ENCODE assay signal across 9 cellular contexts in genomic region chr12:21169878-21170472, GRCh38. TPM values are rescaled to one million over a fixed set of nuclear protein-coding genes. Genes with fewer than 3 reads are reported as not detected.
DNase-seq lines count a peak whose midpoint lies in the region; ATAC-seq and TF ChIP-seq lines count a peak whose summit lies in the region.
"Had no signal": no experiment of that assay in that cellular context is flagged by ENCODE, and none has a peak within 500 bp of the region (broad histone marks: within the 10 kb centered on the region; RNA-seq: fewer than 3 reads in every experiment).

No MANE protein-coding gene starts in this region.

- peak; percentile 91 to 98 for TF ChIP-seq CTCF in GM23338 (conservative IDR thresholded peaks at IDR 0.05; ENCODE audit: low read depth in 2 of 2)
- TF ChIP-seq CTCF in epithelial cell of proximal tubule (conservative IDR thresholded peaks at IDR 0.05; ENCODE audit: low read depth, low read length): peak; percentile 86
- peak in 3 of 4 experiments; percentile 36 to 49 (median 39) for TF ChIP-seq CTCF in prostate gland (IDR thresholded peaks at IDR 0.05)

- no peaks in the 10 kb centered on the region for H3K27me3 Mint-ChIP-seq in GM23338 (ENCODE audit: insufficient read depth, low read depth, poor library complexity)

- H3K4me1 Mint-ChIP-seq in GM23338: peaks cover 13% of the 10 kb centered on the region

- H3K27ac ChIP-seq in GM23338 (ENCODE audit: low read depth) (no peak overlapping the region), prostate gland (no peak overlapping the region)

- no peaks in the 10 kb centered on the region for H3K9me3 Mint-ChIP-seq in GM23338

- no peak for TF ChIP-seq POLR2A in prostate gland (IDR thresholded peaks at IDR 0.05)

- no peak overlapping the region for H3K4me3 ChIP-seq in GM23338
- H3K4me3 ChIP-seq in epithelial cell of proximal tubule (ENCODE audit: low read depth, low read length): no peak overlapping the region
- no peak overlapping the region for H3K4me3 ChIP-seq in prostate gland

- H3K79me2 ChIP-seq in GM23338 (replicated peaks; ENCODE audit: insufficient read depth): no peaks in the 10 kb centered on the region

- H3F3A ChIP-seq in GM23338 (replicated peaks; ENCODE audit: low read depth): no peaks in the 10 kb centered on the region

- no peaks in the 10 kb centered on the region for H3K36me3 Mint-ChIP-seq in GM23338 (ENCODE audit: low read depth)

- H3K36me3 ChIP-seq in GM23338 (ENCODE audit: insufficient read depth): no peaks in the 10 kb centered on the region
- H3K36me3 ChIP-seq in prostate gland: no peaks in the 10 kb centered on the region

- WGBS in prostate gland: 43% methylated on average over 3 of the region's 3 CpGs

- no peak overlapping the region for H3K4me2 ChIP-seq in GM23338

- no peaks in the 10 kb centered on the region for H3K9me3 ChIP-seq in prostate gland

- intact Hi-C loops in prostate gland (cut with DNase I): no loop called here

- DNase-seq in activated naive CD4-positive, alpha-beta T cell treated with Interleukin-2 at 50 U/mL for 16 hours: peak; percentile 24
- DNase-seq in activated naive CD4-positive, alpha-beta T cell treated with anti-CD3 and anti-CD28 coated beads, Interleukin-2, amount 50 U/mL, for 16 hours: no peak
- DNase-seq in GM23338 (ENCODE audit: low spot score) (peak; percentile 90), M059J (ENCODE audit: low read depth) (peak; percentile 19), SKM-1 treated with dmso at 0.1 percent for 144 hours (lab: John Stamatoyannopoulos, UW; ENCODE audit: unreplicated experiment) (peak; percentile 2), epithelial cell of proximal tubule (ENCODE audit: low read depth) (no peak), prostate gland (ENCODE audit: low spot score) (peak; percentile 12), medulla oblongata (ENCODE audit: extremely low spot score) (no peak)

- H3K4me3 Mint-ChIP-seq in GM23338: no peak overlapping the region

- H3K9me2 ChIP-seq in GM23338 (ENCODE audit: insufficient read depth): no peaks in the 10 kb centered on the region

- H3K4me1 ChIP-seq in GM23338 (ENCODE audit: insufficient read depth): peaks cover 5% of the 10 kb centered on the region; the same call in 1 of the 2 replicates
- no peaks in the 10 kb centered on the region for H3K4me1 ChIP-seq in prostate gland (replicated peaks)

- H2AFZ ChIP-seq in GM23338: no peak overlapping the region

- H3K27me3 ChIP-seq in GM23338 (ENCODE audit: insufficient read depth): no peaks in the 10 kb centered on the region
- H3K27me3 ChIP-seq in prostate gland (replicated peaks; ENCODE audit: insufficient read depth): no peaks in the 10 kb centered on the region

- peak; percentile 90 for ATAC-seq in GM23338

- H3K27ac Mint-ChIP-seq in GM23338: no peak overlapping the region

- H4K20me1 ChIP-seq in GM23338 (replicated peaks; ENCODE audit: insufficient read depth): no peaks in the 10 kb centered on the region

TF ChIP-seq in GM23338, 12 proteins besides CTCF, POLR2A, EP300 and RAD21 (continues in another document):
- TF ChIP-seq JUNB (IDR thresholded peaks at IDR 0.05; ENCODE audit: unreplicated experiment): no peak
- TF ChIP-seq, protein P1, sequence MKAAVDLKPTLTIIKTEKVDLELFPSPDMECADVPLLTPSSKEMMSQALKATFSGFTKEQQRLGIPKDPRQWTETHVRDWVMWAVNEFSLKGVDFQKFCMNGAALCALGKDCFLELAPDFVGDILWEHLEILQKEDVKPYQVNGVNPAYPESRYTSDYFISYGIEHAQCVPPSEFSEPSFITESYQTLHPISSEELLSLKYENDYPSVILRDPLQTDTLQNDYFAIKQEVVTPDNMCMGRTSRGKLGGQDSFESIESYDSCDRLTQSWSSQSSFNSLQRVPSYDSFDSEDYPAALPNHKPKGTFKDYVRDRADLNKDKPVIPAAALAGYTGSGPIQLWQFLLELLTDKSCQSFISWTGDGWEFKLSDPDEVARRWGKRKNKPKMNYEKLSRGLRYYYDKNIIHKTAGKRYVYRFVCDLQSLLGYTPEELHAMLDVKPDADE (IDR thresholded peaks at IDR 0.05): no peak
- TF ChIP-seq STAT1 (IDR thresholded peaks at IDR 0.05; ENCODE audit: unreplicated experiment): no peak
- TF ChIP-seq CREB1 (CRISPR knock-in tag; IDR thresholded peaks at IDR 0.05; ENCODE audit: low read depth): no peak
- no peak for TF ChIP-seq NANOG (IDR thresholded peaks at IDR 0.05; ENCODE audit: borderline replicate concordance)
- no peak for TF ChIP-seq EZH2phosphoT487 (IDR thresholded peaks at IDR 0.05; ENCODE audit: unreplicated experiment)
- no peak for TF ChIP-seq ZNF114 (CRISPR knock-in tag; IDR thresholded peaks at IDR 0.05)
- TF ChIP-seq ZNF331 (CRISPR knock-in tag; IDR thresholded peaks at IDR 0.05; ENCODE audit: low read depth): no peak
- TF ChIP-seq POLR2AphosphoS5 (IDR thresholded peaks at IDR 0.05; ENCODE audit: low read depth): no peak
- no peak for TF ChIP-seq EZH2 (IDR thresholded peaks at IDR 0.05; ENCODE audit: low read depth, unreplicated experiment)
- TF ChIP-seq ZNF462 (CRISPR knock-in tag; IDR thresholded peaks at IDR 0.05): no peak

RNA-seq across cellular contexts. Expression of gene SLCO1B1, which starts 39.0 kb away (rescaled TPM):
- total RNA-seq in GM23338 (2014; rRNA removed; shearing (Covaris generic)): 0.24 TPM in 1 of 2 replicates, not detected in the other
- polyA plus RNA-seq in GM23338 (2016; fragmentation: Nextera tagmentation; extraction: Ambion mirVana): 0.31 and 0.50 TPM in 2 replicates
- 0.12 and 0.27 TPM in 2 replicates for total RNA-seq in M059J (2014; rRNA removed; shearing (Covaris generic))
- total RNA-seq in epithelial cell of proximal tubule (not detected in 2 replicates), prostate gland (under 1 TPM in 1 of 2 donors, not detected in 1; 0.45 TPM)
- total RNA-seq: temporal lobe had no signal

Comparison
In these comparisons a context has a peak if more than half of its experiments do, and no peak if none do; other contexts are left out.
1. DNase-seq: peak in activated naive CD4-positive, alpha-beta T cell treated with Interleukin-2 at 50 U/mL for 16 hours (single experiment), GM23338 (single experiment), M059J (single experiment), SKM-1 treated with dmso at 0.1 percent for 144 hours (single experiment) and prostate gland (single experiment); none in activated naive CD4-positive, alpha-beta T cell treated with anti-CD3 and anti-CD28 coated beads, Interleukin-2, amount 50 U/mL, for 16 hours (single experiment), epithelial cell of proximal tubule (single experiment) and medulla oblongata (single experiment).
2. CTCF ChIP-seq: peak in every context shown above with its lines; median percentile 94 in GM23338; 86 in epithelial cell of proximal tubule; 39 in prostate gland.